8 cellular contexts compared by ENCODE assay signal in genomic region chr2:109611467-109612095, GRCh38. TPM values are rescaled to one million over a fixed set of nuclear protein-coding genes. Genes with fewer than 3 reads are reported as not detected.
DNase-seq lines count a peak whose midpoint lies in the region; ATAC-seq and TF ChIP-seq lines count a peak whose summit lies in the region.

No MANE protein-coding gene starts in this region.

- peaks cover 2% of the 10 kb centered on the region for H3K27me3 Mint-ChIP-seq in neural progenitor cell (ENCODE audit: insufficient read depth, low read depth)

- peaks cover 23% of the 10 kb centered on the region for H3K27me3 ChIP-seq in neural progenitor cell

- peaks cover 40% of the 10 kb centered on the region for H3K4me1 ChIP-seq in ES-I3 (ENCODE audit: insufficient read depth, low read length)
- H3K4me1 ChIP-seq in neural progenitor cell: peaks cover 19% of the 10 kb centered on the region

- no peaks in the 10 kb centered on the region for H3K9me3 Mint-ChIP-seq in neural progenitor cell

- H3K9me3 ChIP-seq in ES-I3 (ENCODE audit: control insufficient read depth, insufficient read depth, low read length) (no peaks in the 10 kb centered on the region), neural progenitor cell (ENCODE audit: low read depth) (no peaks in the 10 kb centered on the region)

- no peak overlapping the region for H3K27ac ChIP-seq in neural progenitor cell
- no peak overlapping the region for H3K27ac ChIP-seq in caudate nucleus (ENCODE audit: low read depth, low read length)

- TF ChIP-seq CTCF in epithelial cell of esophagus (IDR thresholded peaks at IDR 0.05; ENCODE audit: insufficient read depth, low read depth, low read length, missing control alignments) (peak; percentile 31), neural progenitor cell (IDR thresholded peaks at IDR 0.05) (no peak)

- peak; percentile 32 for DNase-seq in NCI-H226
- peak; percentile 42 for DNase-seq in epithelial cell of esophagus (ENCODE audit: low read depth)
- no peak for DNase-seq in neural progenitor cell (ENCODE audit: low spot score)
- no peak for DNase-seq in NCI-H2107 treated with DMSO at 0.1 percent for 48 hours (lab: John Stamatoyannopoulos, UW; ENCODE audit: unreplicated experiment)
- DNase-seq in caudate nucleus (lab: John Stamatoyannopoulos, UW): no peak
- DNase-seq in DMS79 (lab: John Stamatoyannopoulos, UW): no peak

- peak overlapping the region; percentile 98; the same call in 1 of the 2 replicates for H3K9ac ChIP-seq in ES-I3 (ENCODE audit: low read depth, low read length)
- H3K9ac ChIP-seq in neural progenitor cell: peak overlapping the region; percentile 76

- peak overlapping the region; percentile 58 for H3K4me3 ChIP-seq in epithelial cell of esophagus (ENCODE audit: low read length)
- H3K4me3 ChIP-seq in neural progenitor cell: peak overlapping the region; percentile 98

- peak overlapping the region; percentile 98 for H3K4me3 Mint-ChIP-seq in neural progenitor cell

- H3K36me3 ChIP-seq in ES-I3 (ENCODE audit: insufficient read depth, low read length): no peaks in the 10 kb centered on the region
- H3K36me3 ChIP-seq in neural progenitor cell: no peaks in the 10 kb centered on the region

- peak overlapping the region; percentile 84 for H3K4me2 ChIP-seq in neural progenitor cell

- H4K20me1 ChIP-seq in neural progenitor cell (ENCODE audit: low read depth): peaks cover 64% of the 10 kb centered on the region

- H2AFZ ChIP-seq in neural progenitor cell (replicated peaks): no peak overlapping the region

- no peak overlapping the region for H3K27ac Mint-ChIP-seq in neural progenitor cell

- ATAC-seq in GM21526 (IDR thresholded peaks at IDR 0.05; ENCODE audit: low FRiP score, unreplicated experiment): no peak

- H3F3A ChIP-seq in neural progenitor cell (ENCODE audit: low read depth): peaks cover 23% of the 10 kb centered on the region

- H3K36me3 Mint-ChIP-seq in neural progenitor cell: peaks cover 14% of the 10 kb centered on the region

- peaks cover 73% of the 10 kb centered on the region for H3K79me2 ChIP-seq in neural progenitor cell (ENCODE audit: low read depth)

- peaks cover 47% of the 10 kb centered on the region for H3K4me1 Mint-ChIP-seq in neural progenitor cell

RNA-seq across cellular contexts. Expression of gene SEPTIN10, which starts 2.2 kb away (rescaled TPM):
- 96.9 and 160 TPM in 2 replicates for total RNA-seq in neural progenitor cell (ENCODE audit: low replicate concordance)

RNA-seq across cellular contexts. Expression of gene SOWAHC, which starts 2.6 kb away (rescaled TPM):
- 5.7 and 7.2 TPM in 2 replicates for total RNA-seq in neural progenitor cell (ENCODE audit: low replicate concordance)

Comparison
In these comparisons a context has a peak if more than half of its experiments do, and no peak if none do; other contexts are left out.
1. DNase-seq: peak in NCI-H226 (single experiment) and epithelial cell of esophagus (single experiment); none in neural progenitor cell (single experiment), NCI-H2107 treated with DMSO at 0.1 percent for 48 hours (single experiment), caudate nucleus (0 of 61) and DMS79 (single experiment).